Comparison of ENCODE assay signal across 14 cellular contexts in the genomic region with DNA sequence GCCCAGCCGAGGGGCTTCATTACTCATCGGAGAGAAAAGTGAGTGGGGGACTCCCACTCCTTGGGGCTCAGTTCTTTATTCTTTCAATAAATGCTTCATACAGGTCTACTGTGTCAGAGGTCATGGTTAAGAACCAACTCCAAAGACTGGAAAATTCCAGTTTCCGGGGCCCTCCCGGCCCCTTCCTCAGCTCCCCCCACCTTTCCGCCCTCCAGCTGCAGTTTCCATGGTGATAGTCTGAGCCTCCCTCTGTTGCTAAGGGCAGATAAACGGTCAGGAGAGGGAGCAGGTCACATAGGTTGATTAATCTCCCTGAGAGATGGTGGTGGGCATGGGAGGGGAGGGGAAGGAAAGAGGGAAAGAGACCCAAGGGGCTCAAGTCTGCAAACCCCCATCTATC.
DNase-seq lines count a peak whose midpoint lies in the region; ATAC-seq and TF ChIP-seq lines count a peak whose summit lies in the region.
"Had no signal": no experiment of that assay in that cellular context is flagged by ENCODE, and none has a peak within 500 bp of the region (broad histone marks: within the 10 kb centered on the region; RNA-seq: fewer than 3 reads in every experiment).

No MANE protein-coding gene starts in this region.

- H3K9me2 ChIP-seq in neural cell (ENCODE audit: insufficient read depth, low read length): no peaks in the 10 kb centered on the region

- peak; percentile 11 for TF ChIP-seq RAD21 in neural cell (conservative IDR thresholded peaks at IDR 0.05)

- H2AFZ ChIP-seq in neural cell (ENCODE audit: low read depth, low read length): no peak overlapping the region

- ATAC-seq in GM18511 (IDR thresholded peaks at IDR 0.05; ENCODE audit: unreplicated experiment): no peak
- ATAC-seq in HG02798 (IDR thresholded peaks at IDR 0.05; ENCODE audit: poor library complexity, unreplicated experiment): no peak

- no peaks in the 10 kb centered on the region for H4K20me1 ChIP-seq in neural cell (ENCODE audit: insufficient read depth)

- no peaks in the 10 kb centered on the region for H3K79me2 ChIP-seq in neural cell (replicated peaks; ENCODE audit: insufficient read depth, low read length)

- no peaks in the 10 kb centered on the region for H3F3A ChIP-seq in neural cell (ENCODE audit: insufficient read depth, low read length, poor library complexity, severe bottlenecking)

- TF ChIP-seq EP300 in neural cell (conservative IDR thresholded peaks at IDR 0.05; ENCODE audit: poor library complexity, severe bottlenecking): peak; percentile 36

- peak; percentile 82 for DNase-seq in NCI-H2227 treated with DMSO at 0.1 percent for 48 hours (lab: John Stamatoyannopoulos, UW)
- DNase-seq in NCI-H748 treated with DMSO at 0.1 percent for 48 hours (lab: John Stamatoyannopoulos, UW): peak; percentile 4
- DNase-seq in retina: peak; percentile 73
- DNase-seq in NCI-H1092 treated with DMSO at 0.1 percent for 48 hours (lab: John Stamatoyannopoulos, UW): no peak
- DNase-seq: AML-193; CD4-positive, alpha-beta T cell; DMS153; DMS79; GDM1 had no signal

- no peak overlapping the region for H3K4me2 ChIP-seq in neural cell (ENCODE audit: low read length)

- H3K27ac ChIP-seq in neural cell (ENCODE audit: low read length): peak overlapping the region; percentile 59
- H3K27ac ChIP-seq: C4-2B had no signal

- H3K9ac ChIP-seq in neural cell (ENCODE audit: low read length): no peak overlapping the region

- H3K9me3 ChIP-seq in neural cell (ENCODE audit: low read length): no peaks in the 10 kb centered on the region
- H3K9me3 ChIP-seq: HAP-1 had no signal

- no peaks in the 10 kb centered on the region for H3K27me3 ChIP-seq in neural cell (ENCODE audit: insufficient read depth, low read depth, low read length)

- TF ChIP-seq CTCF in neural cell (IDR thresholded peaks at IDR 0.05; ENCODE audit: poor library complexity, severe bottlenecking): no peak

- H3K4me3 ChIP-seq in neural cell (ENCODE audit: low read length): no peak overlapping the region
- H3K4me3 ChIP-seq: HAP-1 had no signal

- H3K36me3 ChIP-seq in neural cell (ENCODE audit: insufficient read depth, low read length): no peaks in the 10 kb centered on the region
- H3K36me3 ChIP-seq: HAP-1 had no signal

TF ChIP-seq in neural cell, 6 proteins besides CTCF, POLR2A, EP300 and RAD21:
- TF ChIP-seq, protein P1, sequence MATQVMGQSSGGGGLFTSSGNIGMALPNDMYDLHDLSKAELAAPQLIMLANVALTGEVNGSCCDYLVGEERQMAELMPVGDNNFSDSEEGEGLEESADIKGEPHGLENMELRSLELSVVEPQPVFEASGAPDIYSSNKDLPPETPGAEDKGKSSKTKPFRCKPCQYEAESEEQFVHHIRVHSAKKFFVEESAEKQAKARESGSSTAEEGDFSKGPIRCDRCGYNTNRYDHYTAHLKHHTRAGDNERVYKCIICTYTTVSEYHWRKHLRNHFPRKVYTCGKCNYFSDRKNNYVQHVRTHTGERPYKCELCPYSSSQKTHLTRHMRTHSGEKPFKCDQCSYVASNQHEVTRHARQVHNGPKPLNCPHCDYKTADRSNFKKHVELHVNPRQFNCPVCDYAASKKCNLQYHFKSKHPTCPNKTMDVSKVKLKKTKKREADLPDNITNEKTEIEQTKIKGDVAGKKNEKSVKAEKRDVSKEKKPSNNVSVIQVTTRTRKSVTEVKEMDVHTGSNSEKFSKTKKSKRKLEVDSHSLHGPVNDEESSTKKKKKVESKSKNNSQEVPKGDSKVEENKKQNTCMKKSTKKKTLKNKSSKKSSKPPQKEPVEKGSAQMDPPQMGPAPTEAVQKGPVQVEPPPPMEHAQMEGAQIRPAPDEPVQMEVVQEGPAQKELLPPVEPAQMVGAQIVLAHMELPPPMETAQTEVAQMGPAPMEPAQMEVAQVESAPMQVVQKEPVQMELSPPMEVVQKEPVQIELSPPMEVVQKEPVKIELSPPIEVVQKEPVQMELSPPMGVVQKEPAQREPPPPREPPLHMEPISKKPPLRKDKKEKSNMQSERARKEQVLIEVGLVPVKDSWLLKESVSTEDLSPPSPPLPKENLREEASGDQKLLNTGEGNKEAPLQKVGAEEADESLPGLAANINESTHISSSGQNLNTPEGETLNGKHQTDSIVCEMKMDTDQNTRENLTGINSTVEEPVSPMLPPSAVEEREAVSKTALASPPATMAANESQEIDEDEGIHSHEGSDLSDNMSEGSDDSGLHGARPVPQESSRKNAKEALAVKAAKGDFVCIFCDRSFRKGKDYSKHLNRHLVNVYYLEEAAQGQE (IDR thresholded peaks at IDR 0.05; ENCODE audit: borderline replicate concordance): no peak
- TF ChIP-seq POLR2AphosphoS5 (IDR thresholded peaks at IDR 0.05): peak; percentile 16
